8 cellular contexts compared by ENCODE assay signal in the genomic region with DNA sequence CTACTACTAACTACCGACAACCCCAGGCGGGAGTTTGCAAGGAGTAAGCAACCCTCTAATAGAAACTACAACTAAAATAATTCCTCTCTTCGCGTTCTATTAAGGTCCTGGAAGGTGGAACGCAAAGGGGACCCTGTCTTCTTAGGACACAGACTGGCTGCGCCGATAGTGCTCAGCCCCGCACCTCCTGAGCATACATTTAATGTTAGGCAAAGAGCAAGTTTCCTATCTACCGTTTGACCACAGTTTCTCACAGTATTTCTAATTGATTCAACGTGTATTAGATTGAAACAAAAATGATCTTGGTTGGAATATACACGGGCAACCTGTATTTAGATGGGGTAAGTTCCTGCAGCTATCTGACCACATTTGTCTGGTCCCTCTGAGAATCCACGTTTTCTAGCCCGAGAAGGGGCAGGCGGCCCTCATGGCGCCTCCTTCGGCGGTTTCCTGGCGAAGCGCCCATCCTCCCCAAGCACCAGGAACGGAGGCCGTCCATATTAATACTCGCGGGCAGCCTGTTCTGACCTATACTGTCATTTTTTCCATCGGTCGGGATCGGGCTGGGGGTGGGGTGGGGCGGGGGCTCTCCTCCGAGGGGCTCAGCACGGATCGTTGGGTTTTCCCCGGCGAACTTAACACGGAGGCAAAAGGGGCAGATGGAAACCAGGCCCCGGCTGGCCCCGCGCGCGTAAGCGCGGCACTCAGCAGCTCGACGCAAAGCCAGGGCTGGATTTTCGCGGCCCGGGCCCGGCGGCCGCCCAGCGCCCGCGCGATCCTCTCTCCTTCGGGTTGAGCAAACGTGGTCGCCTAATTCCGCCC.
DNase-seq lines count a peak whose midpoint lies in the region; ATAC-seq, FAIRE-seq and TF ChIP-seq lines count a peak whose summit lies in the region.

No MANE protein-coding gene starts in this region.

- TF ChIP-seq EP300 in HepG2 (IDR thresholded peaks at IDR 0.05; ENCODE audit: low read depth in 2 of 2, low read length in 2 of 2) (no peak), HepG2 (CRISPR knock-in tag; IDR thresholded peaks at IDR 0.05; ENCODE audit: borderline replicate concordance) (no peak)

- BruUV-seq in HepG2 (replicated peaks; lab: Mats Ljungman, UMichigan): TSS peak; percentile 78

- in situ Hi-C loops in SK-MEL-5 (cut with HindIII; ENCODE audit: low pct_unique_long_range_greater_than_20kb, low sequenced_read_pairs) (no loop called here), HepG2 (cut with HindIII; ENCODE audit: extremely low pct_ligation_motif_present, low pct_unique_long_range_greater_than_20kb) (no loop called here)

- CTCF ChIA-PET in HepG2 (lab: Yijun Ruan, JAX; ENCODE audit: low intra/inter-chr PET ratio, low total read pairs): no interaction called here

- DNase-seq in SK-MEL-5 (ENCODE audit: low read depth, low spot score) (peak; percentile 48), cerebellum (ENCODE audit: low spot score) (peak; percentile 20), HepG2 (ENCODE audit: low spot score) (peak; percentile 22), iPS-NIHi11 (ENCODE audit: low spot score) (no peak), NCI-H1930 (lab: John Stamatoyannopoulos, UW) (no peak)
- peak; percentile 58 for DNase-seq in stimulated activated naive CD4-positive, alpha-beta T cell treated with Interleukin-2 at 50 U/mL for 16 hours (lab: John Stamatoyannopoulos, UW)

- peak overlapping the region; percentile 95 for H3K27ac ChIP-seq in HepG2 (ENCODE audit: extremely low read length, insufficient read depth, low read length)

- TF ChIP-seq POLR2A in HepG2 (IDR thresholded peaks at IDR 0.05; ENCODE audit: insufficient read depth in 1 of 2, low read depth in 2 of 2, low read length in 2 of 2): no peak; a peak in 1 of 4 replicates

- H3K9me3 ChIP-seq in HepG2 (ENCODE audit: low read length): no peaks in the 10 kb centered on the region

- no peaks in the 10 kb centered on the region for H3K36me3 ChIP-seq in HepG2 (replicated peaks in 1 of 2; ENCODE audit: control insufficient read depth in 1 of 2, insufficient read depth in 2 of 2, low read length in 2 of 2)

- no peaks in the 10 kb centered on the region for H3K27me3 ChIP-seq in HepG2 (ENCODE audit: control insufficient read depth in 1 of 2, insufficient read depth in 2 of 2, low read length in 2 of 2)

- H3K9ac ChIP-seq in HepG2 (ENCODE audit: insufficient read depth, low read depth, low read length): peak overlapping the region; percentile 80

- no peak overlapping the region for H2AFZ ChIP-seq in HepG2 (ENCODE audit: low read length)

- peaks cover 55% of the 10 kb centered on the region for H3K4me1 ChIP-seq in HepG2 (ENCODE audit: insufficient read depth, low read length)

- H3K79me2 ChIP-seq in HepG2 (ENCODE audit: insufficient read depth, low read length): peaks cover 6% of the 10 kb centered on the region

- POLR2A ChIA-PET in HepG2 (lab: Yijun Ruan, JAX): interaction anchor here (0.7 to 3.9 kb wide), 10 partner anchors 9 to 162 kb away, joined by 3 to 34 read pairs (median 4); no protein-coding TSS in a partner anchor

- TF ChIP-seq CTCF in HepG2 (CRISPR knock-in tag; IDR thresholded peaks at IDR 0.05): no peak

- FAIRE-seq in HepG2 (lab: Jason Lieb, UNC): no peak

- H4K20me1 ChIP-seq in HepG2 (ENCODE audit: insufficient read depth, low read length): no peaks in the 10 kb centered on the region

- peak overlapping the region; percentile 89 for H3K4me2 ChIP-seq in HepG2 (ENCODE audit: low read depth, low read length)

- intact Hi-C loops in HepG2 (cut with micrococcal nuclease; ENCODE audit: unreplicated experiment): loop anchor here (5.0 kb wide), 2 partner anchors 92 to 93 kb away; no protein-coding TSS in a partner anchor

- ATAC-seq in HG03439 (IDR thresholded peaks at IDR 0.05; ENCODE audit: unreplicated experiment) (peak; percentile 18), HepG2 (peak; percentile 29)

- no peak for TF ChIP-seq RAD21 in HepG2 (CRISPR knock-in tag; IDR thresholded peaks at IDR 0.05)

- 3% methylated on average over 16 of the region's 56 CpGs for whole genome bisulfite sequencing in HepG2 (ENCODE audit: low lambda C conversion rate)

- H3K4me3 ChIP-seq in GM08714 (ENCODE audit: low read length) (peak overlapping the region; percentile 58; the same call in 1 of the 2 replicates), HepG2 (replicated peaks in 1 of 3; ENCODE audit: insufficient read depth in 1 of 3, low read depth in 2 of 3, low read length in 3 of 3) (peak overlapping the region; percentile 55 to 74 (median 64))

TF ChIP-seq in HepG2, 621 proteins besides CTCF, POLR2A, EP300 and RAD21 (continues in another document):
- no peak for TF ChIP-seq ZNF605 (CRISPR knock-in tag; IDR thresholded peaks at IDR 0.05)
- TF ChIP-seq MTA3 (CRISPR knock-in tag; IDR thresholded peaks at IDR 0.05): no peak
- no peak for TF ChIP-seq BORCS8-MEF2B (CRISPR knock-in tag; IDR thresholded peaks at IDR 0.05)
- no peak for TF ChIP-seq ZSCAN30 (CRISPR knock-in tag; IDR thresholded peaks at IDR 0.05)
- TF ChIP-seq ZMYM3 (CRISPR knock-in tag; IDR thresholded peaks at IDR 0.05): no peak
- TF ChIP-seq TBL1XR1 (IDR thresholded peaks at IDR 0.05; ENCODE audit: borderline replicate concordance, low read length, partially characterized antibody): no peak
- no peak for TF ChIP-seq ZNF672 (CRISPR knock-in tag; IDR thresholded peaks at IDR 0.05)
- no peak for TF ChIP-seq HNF4G (IDR thresholded peaks at IDR 0.05; ENCODE audit: borderline replicate concordance, low read depth, low read length)
- TF ChIP-seq HNF4G (CRISPR knock-in tag; IDR thresholded peaks at IDR 0.05; ENCODE audit: borderline replicate concordance, low read depth): no peak
- no peak for TF ChIP-seq ZNF296 (CRISPR knock-in tag; conservative IDR thresholded peaks at IDR 0.05)
- TF ChIP-seq, protein P1, sequence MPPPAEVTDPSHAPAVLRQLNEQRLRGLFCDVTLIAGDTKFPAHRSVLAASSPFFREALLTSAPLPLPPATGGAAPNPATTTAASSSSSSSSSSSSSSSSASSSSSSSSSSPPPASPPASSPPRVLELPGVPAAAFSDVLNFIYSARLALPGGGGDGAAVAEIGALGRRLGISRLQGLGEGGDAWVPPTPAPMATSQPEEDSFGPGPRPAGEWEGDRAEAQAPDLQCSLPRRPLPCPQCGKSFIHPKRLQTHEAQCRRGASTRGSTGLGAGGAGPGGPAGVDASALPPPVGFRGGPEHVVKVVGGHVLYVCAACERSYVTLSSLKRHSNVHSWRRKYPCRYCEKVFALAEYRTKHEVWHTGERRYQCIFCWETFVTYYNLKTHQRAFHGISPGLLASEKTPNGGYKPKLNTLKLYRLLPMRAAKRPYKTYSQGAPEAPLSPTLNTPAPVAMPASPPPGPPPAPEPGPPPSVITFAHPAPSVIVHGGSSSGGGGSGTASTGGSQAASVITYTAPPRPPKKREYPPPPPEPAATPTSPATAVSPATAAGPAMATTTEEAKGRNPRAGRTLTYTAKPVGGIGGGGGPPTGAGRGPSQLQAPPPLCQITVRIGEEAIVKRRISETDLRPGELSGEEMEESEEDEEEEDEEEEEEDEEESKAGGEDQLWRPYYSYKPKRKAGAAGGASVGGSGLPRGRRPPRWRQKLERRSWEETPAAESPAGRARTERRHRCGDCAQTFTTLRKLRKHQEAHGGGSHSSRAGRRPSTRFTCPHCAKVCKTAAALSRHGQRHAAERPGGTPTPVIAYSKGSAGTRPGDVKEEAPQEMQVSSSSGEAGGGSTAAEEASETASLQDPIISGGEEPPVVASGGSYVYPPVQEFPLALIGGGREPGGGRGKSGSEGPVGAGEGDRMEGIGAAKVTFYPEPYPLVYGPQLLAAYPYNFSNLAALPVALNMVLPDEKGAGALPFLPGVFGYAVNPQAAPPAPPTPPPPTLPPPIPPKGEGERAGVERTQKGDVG (CRISPR knock-in tag; IDR thresholded peaks at IDR 0.05; ENCODE audit: borderline replicate concordance): no peak
- TF ChIP-seq ZSCAN12 (CRISPR knock-in tag; IDR thresholded peaks at IDR 0.05): no peak
- TF ChIP-seq, protein P2, sequence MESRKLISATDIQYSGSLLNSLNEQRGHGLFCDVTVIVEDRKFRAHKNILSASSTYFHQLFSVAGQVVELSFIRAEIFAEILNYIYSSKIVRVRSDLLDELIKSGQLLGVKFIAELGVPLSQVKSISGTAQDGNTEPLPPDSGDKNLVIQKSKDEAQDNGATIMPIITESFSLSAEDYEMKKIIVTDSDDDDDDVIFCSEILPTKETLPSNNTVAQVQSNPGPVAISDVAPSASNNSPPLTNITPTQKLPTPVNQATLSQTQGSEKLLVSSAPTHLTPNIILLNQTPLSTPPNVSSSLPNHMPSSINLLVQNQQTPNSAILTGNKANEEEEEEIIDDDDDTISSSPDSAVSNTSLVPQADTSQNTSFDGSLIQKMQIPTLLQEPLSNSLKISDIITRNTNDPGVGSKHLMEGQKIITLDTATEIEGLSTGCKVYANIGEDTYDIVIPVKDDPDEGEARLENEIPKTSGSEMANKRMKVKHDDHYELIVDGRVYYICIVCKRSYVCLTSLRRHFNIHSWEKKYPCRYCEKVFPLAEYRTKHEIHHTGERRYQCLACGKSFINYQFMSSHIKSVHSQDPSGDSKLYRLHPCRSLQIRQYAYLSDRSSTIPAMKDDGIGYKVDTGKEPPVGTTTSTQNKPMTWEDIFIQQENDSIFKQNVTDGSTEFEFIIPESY (CRISPR knock-in tag; IDR thresholded peaks at IDR 0.05): no peak
- TF ChIP-seq ZNF777 (CRISPR knock-in tag; IDR thresholded peaks at IDR 0.05): no peak
- TF ChIP-seq ETV6 (CRISPR knock-in tag; conservative IDR thresholded peaks at IDR 0.05): no peak
- TF ChIP-seq CCDC6 (CRISPR knock-in tag; IDR thresholded peaks at IDR 0.05): no peak
- TF ChIP-seq, protein P3, sequence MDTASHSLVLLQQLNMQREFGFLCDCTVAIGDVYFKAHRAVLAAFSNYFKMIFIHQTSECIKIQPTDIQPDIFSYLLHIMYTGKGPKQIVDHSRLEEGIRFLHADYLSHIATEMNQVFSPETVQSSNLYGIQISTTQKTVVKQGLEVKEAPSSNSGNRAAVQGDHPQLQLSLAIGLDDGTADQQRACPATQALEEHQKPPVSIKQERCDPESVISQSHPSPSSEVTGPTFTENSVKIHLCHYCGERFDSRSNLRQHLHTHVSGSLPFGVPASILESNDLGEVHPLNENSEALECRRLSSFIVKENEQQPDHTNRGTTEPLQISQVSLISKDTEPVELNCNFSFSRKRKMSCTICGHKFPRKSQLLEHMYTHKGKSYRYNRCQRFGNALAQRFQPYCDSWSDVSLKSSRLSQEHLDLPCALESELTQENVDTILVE (CRISPR knock-in tag; IDR thresholded peaks at IDR 0.05): no peak
- 0 out of 2 replicates have a peak, but pooled peaks have one; percentile 5 for TF ChIP-seq THAP11 (CRISPR knock-in tag; IDR thresholded peaks at IDR 0.05)
- TF ChIP-seq AGO2 (optimal IDR thresholded peaks at IDR 0.05; ENCODE audit: low read depth, low read length): peak; percentile 80
- TF ChIP-seq GTF2F1 (IDR thresholded peaks at IDR 0.05; ENCODE audit: low read length): no peak
- 0 out of 2 replicates have a peak, but pooled peaks have one; percentile 22 for TF ChIP-seq ZNF441 (CRISPR knock-in tag; IDR thresholded peaks at IDR 0.05; ENCODE audit: borderline replicate concordance)
- TF ChIP-seq ZNF607 (CRISPR knock-in tag; IDR thresholded peaks at IDR 0.05; ENCODE audit: borderline replicate concordance): no peak
- TF ChIP-seq ZNF451 (CRISPR knock-in tag; IDR thresholded peaks at IDR 0.05): no peak

Comparison
In these comparisons a context has a peak if more than half of its experiments do, and no peak if none do; other contexts are left out.
1. DNase-seq: peak in SK-MEL-5 (single experiment), cerebellum (single experiment), HepG2 (single experiment) and stimulated activated naive CD4-positive, alpha-beta T cell treated with Interleukin-2 at 50 U/mL for 16 hours (single experiment); none in iPS-NIHi11 (single experiment) and NCI-H1930 (0 of 2).